Comparison of ENCODE assay signal across 16 cellular contexts in genomic region chr16:1895068-1895467, GRCh38. TPM values are rescaled to one million over a fixed set of nuclear protein-coding genes. Genes with fewer than 3 reads are reported as not detected.
DNase-seq lines count a peak whose midpoint lies in the region; TF ChIP-seq lines count a peak whose summit lies in the region.
"Had no signal": no experiment of that assay in that cellular context is flagged by ENCODE, and none has a peak within 500 bp of the region (broad histone marks: within the 10 kb centered on the region; RNA-seq: fewer than 3 reads in every experiment).

No MANE protein-coding gene starts in this region.

- H3K36me3 ChIP-seq in mucosa of rectum (ENCODE audit: control insufficient read depth in 2 of 2, insufficient read depth in 2 of 2, low read length in 2 of 2) (no peaks in the 10 kb centered on the region), suprapubic skin (no peaks in the 10 kb centered on the region)
- H3K36me3 ChIP-seq: BE2C, HAP-1 had no signal

- no peaks in the 10 kb centered on the region for H3K9me3 ChIP-seq in mucosa of rectum (ENCODE audit: control insufficient read depth in 2 of 2, low read length in 2 of 2)
- no peaks in the 10 kb centered on the region for H3K9me3 ChIP-seq in suprapubic skin
- H3K9me3 ChIP-seq: BE2C, HAP-1 had no signal

- no peak for TF ChIP-seq EP300 in suprapubic skin (IDR thresholded peaks at IDR 0.05)

- peak overlapping the region; percentile 77 to 84 for H3K27ac ChIP-seq in mucosa of rectum (ENCODE audit: low read depth in 2 of 2, low read length in 2 of 2)
- peak overlapping the region; percentile 44 for H3K27ac ChIP-seq in suprapubic skin
- H3K27ac ChIP-seq: GM23248 had no signal

- no peak overlapping the region for H3K9ac ChIP-seq in mucosa of rectum (ENCODE audit: low read depth in 1 of 2, low read length in 2 of 2)
- H3K9ac ChIP-seq: GM23248 had no signal

- H3K27me3 ChIP-seq in mucosa of rectum (ENCODE audit: control insufficient read depth in 2 of 2, insufficient read depth in 2 of 2, low read length in 2 of 2) (no peaks in the 10 kb centered on the region), suprapubic skin (peaks cover 11% of the 10 kb centered on the region)
- H3K27me3 ChIP-seq: BE2C had no signal

- WGBS in suprapubic skin, result 88% methylated on average over 4 of the region's 5 CpGs

- H3K4me3 ChIP-seq in mucosa of rectum (ENCODE audit: low read length in 2 of 2) (no peak overlapping the region), suprapubic skin (no peak overlapping the region)
- H3K4me3 ChIP-seq: GM23248, HAP-1 had no signal

- TF ChIP-seq CTCF in suprapubic skin (IDR thresholded peaks at IDR 0.05), result no peak

- no peak for TF ChIP-seq POLR2A in suprapubic skin (IDR thresholded peaks at IDR 0.05)

- H3K4me1 ChIP-seq in mucosa of rectum (ENCODE audit: control insufficient read depth in 2 of 2, insufficient read depth in 2 of 2, low read length in 2 of 2) (peaks cover 16 to 25% of the 10 kb centered on the region in 2 donors), suprapubic skin (peaks cover 26% of the 10 kb centered on the region)
- H3K4me1 ChIP-seq: HAP-1 had no signal

- peak; percentile 5 for DNase-seq in iPS-NIHi7 (ENCODE audit: extremely low spot score)
- DNase-seq in suprapubic skin (ENCODE audit: low spot score in 2 of 2), result no peak
- no peak for DNase-seq in stimulated activated naive CD4-positive, alpha-beta T cell (lab: John Stamatoyannopoulos, UW)
- DNase-seq in middle frontal gyrus (ENCODE audit: extremely low spot score, low spot score), result no peak
- DNase-seq in HPDE6-E6E7 (ENCODE audit: extremely low spot score), result no peak
- DNase-seq: ACHN; BE2C; C1 segment of cervical spinal cord; CD4-positive, CD25-positive, alpha-beta regulatory T cell; CD8-positive, alpha-beta memory T cell; COR-L47; GM23248 had no signal

RNA-seq across cellular contexts. Expression of gene MEIOB, which starts 23.1 kb away (rescaled TPM):
- under 1 TPM in 2 of 4 donors, not detected in 2; 0.29 to 0.68 TPM for total RNA-seq in suprapubic skin
- total RNA-seq: CD4-positive, CD25-positive, alpha-beta regulatory T cell; CD8-positive, alpha-beta memory T cell; GM23248; HT1080 had no signal

RNA-seq across cellular contexts. Expression of gene HS3ST6, which starts 23.1 kb away (rescaled TPM):
- 10 to 100 TPM; 28.5 to 76.7 (median 58.5) TPM for total RNA-seq in suprapubic skin
- total RNA-seq: CD4-positive, CD25-positive, alpha-beta regulatory T cell; CD8-positive, alpha-beta memory T cell; GM23248; H4; HT1080 had no signal

RNA-seq across cellular contexts. Expression of gene MSRB1, which starts 47.9 kb away (rescaled TPM):
- total RNA-seq in suprapubic skin, result 10 to 100 TPM; 14.9 to 28.6 (median 23.5) TPM

RNA-seq across cellular contexts. Expression of gene RPL3L, which starts 59.4 kb away (rescaled TPM):
- under 1 TPM in 3 of 4 donors, not detected in 1; 0.29 to 0.60 (median 0.42) TPM for total RNA-seq in suprapubic skin
- total RNA-seq: CD4-positive, CD25-positive, alpha-beta regulatory T cell; GM23248; H4; HT1080 had no signal
